ENCODE assay signal across 22 cellular contexts in the genomic region with DNA sequence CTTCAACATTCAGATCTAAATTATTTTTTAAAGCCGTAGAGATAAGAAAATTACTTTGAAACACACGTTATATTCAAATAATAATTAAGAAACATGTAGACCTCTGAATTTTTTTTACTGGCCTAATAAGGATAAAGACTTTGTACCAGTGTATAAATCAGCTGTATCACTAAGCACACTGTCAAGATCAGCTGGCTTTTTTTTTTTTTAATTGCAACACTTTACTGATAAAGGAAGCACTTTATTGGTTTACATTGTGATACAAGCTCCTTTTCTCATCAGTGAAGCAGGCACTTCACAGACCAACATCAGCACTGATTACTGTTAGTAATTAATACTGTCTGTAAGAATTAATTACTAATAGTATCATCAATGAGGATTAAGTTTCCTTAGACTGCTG.
"Had no signal": no experiment of that assay in that cellular context is flagged by ENCODE, and none has a peak within 500 bp of the region (broad histone marks: within the 10 kb centered on the region; RNA-seq: fewer than 3 reads in every experiment).

No MANE protein-coding gene starts in this region.

- FAIRE-seq: TTC549 had no signal

- H3K4me3 Mint-ChIP-seq: activated naive CD8-positive, alpha-beta T cell treated with anti-CD3 and anti-CD28 coated beads, Interleukin-2, amount 50 U/mL, for 24 hours; dendritic cell treated with granulocyte-macrophage colony-stimulating factor and Interleukin-4, amounts not matched to agents 40 ng/mL and 50 ng/mL, for 4 days had no signal

- H3K27ac Mint-ChIP-seq: activated naive CD8-positive, alpha-beta T cell treated with anti-CD3 and anti-CD28 coated beads, Interleukin-2, amount 50 U/mL, for 24 hours; activated T-helper 1 cell treated with anti-CD3 and anti-CD28 coated beads, Interleukin-12 subunit alpha, Interleukin-12 subunit beta, Interleukin-2, Interleukin-4 antibody, amounts not matched to agents 30 ng/mL and 10 ng/mL and 1 ng/mL, durations not matched to agents 14 hours and 24 hours and 36 hours; dendritic cell treated with granulocyte-macrophage colony-stimulating factor and Interleukin-4, amounts not matched to agents 40 ng/mL and 50 ng/mL, for 4 days had no signal

- H3K36me3 Mint-ChIP-seq: naive thymus-derived CD8-positive, alpha-beta T cell had no signal

- H3K27me3 ChIP-seq: body of pancreas, left lung, spleen, thyroid gland, upper lobe of right lung had no signal

- ATAC-seq: activated naive CD8-positive, alpha-beta T cell treated with anti-CD3 and anti-CD28 coated beads, Interleukin-2, amount 50 U/mL, for 24 hours; body of pancreas; naive thymus-derived CD8-positive, alpha-beta T cell; upper lobe of right lung had no signal

- H3K9me3 Mint-ChIP-seq: activated naive CD8-positive, alpha-beta T cell treated with anti-CD3 and anti-CD28 coated beads, Interleukin-2, amount 50 U/mL, for 24 hours; activated T-helper 1 cell treated with anti-CD3 and anti-CD28 coated beads, Interleukin-12 subunit alpha, Interleukin-12 subunit beta, Interleukin-2, Interleukin-4 antibody, amounts not matched to agents 30 ng/mL and 10 ng/mL and 1 ng/mL, durations not matched to agents 14 hours and 24 hours and 36 hours; dendritic cell treated with granulocyte-macrophage colony-stimulating factor and Interleukin-4, amounts not matched to agents 40 ng/mL and 50 ng/mL, for 4 days; naive thymus-derived CD8-positive, alpha-beta T cell had no signal

- H3K4me3 ChIP-seq: body of pancreas, left lung, lung, prostate gland, SK-N-MC, thyroid gland, upper lobe of right lung had no signal

- DNase-seq: activated CD4-positive, alpha-beta T cell treated with anti-CD3 and anti-CD28 coated beads, Interleukin-2, amount 50 U/mL, for 48 hours; activated gamma-delta T cell treated with Interleukin-2 at 50 U/mL for 16 hours; activated naive CD8-positive, alpha-beta T cell treated with anti-CD3 and anti-CD28 coated beads, Interleukin-2, amount 50 U/mL, for 24 hours; anterior cingulate cortex; body of pancreas; effector CD4-positive, alpha-beta T cell; erythroblast; foreskin fibroblast; left lung; naive thymus-derived CD8-positive, alpha-beta T cell; spleen; stimulated activated CD4-positive, alpha-beta T cell treated with anti-CD3 and anti-CD28 coated beads, Interleukin-4, amount 100 ng/mL, for 1 hour; stimulated activated naive CD4-positive, alpha-beta T cell treated with Interleukin-2 at 50 U/mL for 16 hours; SW 1271; thyroid gland; upper lobe of right lung had no signal

- H3K36me3 ChIP-seq: prostate gland, thyroid gland had no signal

- H3K27me3 Mint-ChIP-seq: activated naive CD8-positive, alpha-beta T cell treated with anti-CD3 and anti-CD28 coated beads, Interleukin-2, amount 50 U/mL, for 24 hours; dendritic cell treated with granulocyte-macrophage colony-stimulating factor and Interleukin-4, amounts not matched to agents 40 ng/mL and 50 ng/mL, for 4 days; naive thymus-derived CD8-positive, alpha-beta T cell had no signal
